In genomic region chr15:74958320-74958907, GRCh38 we compare ENCODE assay signal across 8 cellular contexts. TPM values are rescaled to one million over a fixed set of nuclear protein-coding genes. Genes with fewer than 3 reads are reported as not detected.
DNase-seq lines count a peak whose midpoint lies in the region; ATAC-seq and TF ChIP-seq lines count a peak whose summit lies in the region.

No MANE protein-coding gene starts in this region.

- TF ChIP-seq CTCF in fibroblast of mammary gland (conservative IDR thresholded peaks at IDR 0.05; ENCODE audit: control insufficient read depth, insufficient read depth, low read depth, low read length) (peak; percentile 14), neural crest cell (conservative IDR thresholded peaks at IDR 0.05) (peak; percentile 40)

- intact Hi-C loops in activated T-helper 2 cell treated with anti-CD3 and anti-CD28 coated beads, Interferon-gamma antibody, Interleukin-2, Interleukin-4, amounts not matched to agents 10 μg/mL and 5 μg/mL and 100 μg/mL, durations not matched to agents 14 hours and 24 hours and 36 hours (cut with micrococcal nuclease), result loop anchor here (5.0 kb wide), 2 partner anchors 64 to 171 kb away; partner anchors contain the start of gene PPCDC

- H3K27me3 Mint-ChIP-seq in neural crest cell (ENCODE audit: low read depth), result peaks cover 90% of the 10 kb centered on the region
- H3K27me3 Mint-ChIP-seq in activated T-helper 2 cell treated with anti-CD3 and anti-CD28 coated beads, Interferon-gamma antibody, Interleukin-2, Interleukin-4, amounts not matched to agents 10 μg/mL and 5 μg/mL and 100 μg/mL, durations not matched to agents 14 hours and 24 hours and 36 hours (ENCODE audit: low read depth), result peaks cover 39% of the 10 kb centered on the region

- H3K27ac Mint-ChIP-seq in neural crest cell (ENCODE audit: unreplicated experiment), result no peak overlapping the region
- no peak overlapping the region for H3K27ac Mint-ChIP-seq in activated T-helper 2 cell treated with anti-CD3 and anti-CD28 coated beads, Interferon-gamma antibody, Interleukin-2, Interleukin-4, amounts not matched to agents 10 μg/mL and 5 μg/mL and 100 μg/mL, durations not matched to agents 14 hours and 24 hours and 36 hours

- peak overlapping the region; percentile 75 for H3K4me3 Mint-ChIP-seq in neural crest cell
- no peak overlapping the region for H3K4me3 Mint-ChIP-seq in activated T-helper 2 cell treated with anti-CD3 and anti-CD28 coated beads, Interferon-gamma antibody, Interleukin-2, Interleukin-4, amounts not matched to agents 10 μg/mL and 5 μg/mL and 100 μg/mL, durations not matched to agents 14 hours and 24 hours and 36 hours (ENCODE audit: low read depth)

- ATAC-seq in HG03457 (IDR thresholded peaks at IDR 0.05; ENCODE audit: unreplicated experiment), result no peak

- peak overlapping the region; percentile 53 for H3K4me3 ChIP-seq in fibroblast of mammary gland (ENCODE audit: control insufficient read depth, low read depth, low read length)

- H3K4me1 Mint-ChIP-seq in neural crest cell, result peaks cover 25% of the 10 kb centered on the region
- peaks cover 29% of the 10 kb centered on the region for H3K4me1 Mint-ChIP-seq in activated T-helper 2 cell treated with anti-CD3 and anti-CD28 coated beads, Interferon-gamma antibody, Interleukin-2, Interleukin-4, amounts not matched to agents 10 μg/mL and 5 μg/mL and 100 μg/mL, durations not matched to agents 14 hours and 24 hours and 36 hours (ENCODE audit: low read depth)

- H3K9me3 Mint-ChIP-seq in neural crest cell, result no peaks in the 10 kb centered on the region
- H3K9me3 Mint-ChIP-seq in activated T-helper 2 cell treated with anti-CD3 and anti-CD28 coated beads, Interferon-gamma antibody, Interleukin-2, Interleukin-4, amounts not matched to agents 10 μg/mL and 5 μg/mL and 100 μg/mL, durations not matched to agents 14 hours and 24 hours and 36 hours, result no peaks in the 10 kb centered on the region

- DNase-seq in ELF-1 (ENCODE audit: low read depth, low spot score), result peak; percentile 91
- DNase-seq in NCI-H82 treated with DMSO at 0.1 percent for 48 hours (lab: John Stamatoyannopoulos, UW; ENCODE audit: unreplicated experiment), result peak; percentile 16
- peak; percentile 33 for DNase-seq in fibroblast of mammary gland (ENCODE audit: low read depth)
- peak; percentile 23 for DNase-seq in neural crest cell (ENCODE audit: low read depth, low spot score)
- DNase-seq in NCI-H1092 (lab: John Stamatoyannopoulos, UW), result no peak
- DNase-seq in SW 1271 (lab: John Stamatoyannopoulos, UW), result no peak
- no peak for DNase-seq in activated T-helper 2 cell treated with anti-CD3 and anti-CD28 coated beads, Interferon-gamma antibody, Interleukin-2, Interleukin-4, amounts not matched to agents 10 μg/mL and 5 μg/mL and 100 μg/mL, durations not matched to agents 14 hours and 24 hours and 36 hours (ENCODE audit: low spot score)

- no peaks in the 10 kb centered on the region for H3K36me3 Mint-ChIP-seq in neural crest cell (ENCODE audit: low read depth)
- H3K36me3 Mint-ChIP-seq in activated T-helper 2 cell treated with anti-CD3 and anti-CD28 coated beads, Interferon-gamma antibody, Interleukin-2, Interleukin-4, amounts not matched to agents 10 μg/mL and 5 μg/mL and 100 μg/mL, durations not matched to agents 14 hours and 24 hours and 36 hours (ENCODE audit: low read depth), result peaks cover 4% of the 10 kb centered on the region

RNA-seq across cellular contexts. Expression of gene RPP25, which starts 1.8 kb away (rescaled TPM):
- total RNA-seq in neural crest cell, result 6.2 and 6.3 TPM in 2 replicates
- 13.1 and 14.2 TPM in 2 replicates for total RNA-seq in activated T-helper 2 cell treated with anti-CD3 and anti-CD28 coated beads, Interferon-gamma antibody, Interleukin-2, Interleukin-4, amounts not matched to agents 10 μg/mL and 5 μg/mL and 100 μg/mL, durations not matched to agents 14 hours and 24 hours and 36 hours

RNA-seq across cellular contexts. Expression of gene COX5A, which starts 20.5 kb away (rescaled TPM):
- total RNA-seq in neural crest cell, result 239 and 246 TPM in 2 replicates
- 311 and 333 TPM in 2 replicates for total RNA-seq in activated T-helper 2 cell treated with anti-CD3 and anti-CD28 coated beads, Interferon-gamma antibody, Interleukin-2, Interleukin-4, amounts not matched to agents 10 μg/mL and 5 μg/mL and 100 μg/mL, durations not matched to agents 14 hours and 24 hours and 36 hours

RNA-seq across cellular contexts. Expression of gene SCAMP5, which starts 36.9 kb away (rescaled TPM):
- total RNA-seq in neural crest cell, result 38.8 and 39.4 TPM in 2 replicates
- 0.89 and 0.99 TPM in 2 replicates for total RNA-seq in activated T-helper 2 cell treated with anti-CD3 and anti-CD28 coated beads, Interferon-gamma antibody, Interleukin-2, Interleukin-4, amounts not matched to agents 10 μg/mL and 5 μg/mL and 100 μg/mL, durations not matched to agents 14 hours and 24 hours and 36 hours

RNA-seq across cellular contexts. Expression of gene FAM219B, which starts 51.8 kb away (rescaled TPM):
- 128 and 138 TPM in 2 replicates for total RNA-seq in neural crest cell
- 82.1 and 95.2 TPM in 2 replicates for total RNA-seq in activated T-helper 2 cell treated with anti-CD3 and anti-CD28 coated beads, Interferon-gamma antibody, Interleukin-2, Interleukin-4, amounts not matched to agents 10 μg/mL and 5 μg/mL and 100 μg/mL, durations not matched to agents 14 hours and 24 hours and 36 hours

Comparison
In these comparisons a context has a peak if more than half of its experiments do, and no peak if none do; other contexts are left out.
1. DNase-seq: peak in ELF-1 (single experiment), NCI-H82 treated with DMSO at 0.1 percent for 48 hours (single experiment), fibroblast of mammary gland (single experiment) and neural crest cell (single experiment); none in NCI-H1092 (single experiment), SW 1271 (0 of 2) and activated T-helper 2 cell treated with anti-CD3 and anti-CD28 coated beads, Interferon-gamma antibody, Interleukin-2, Interleukin-4, amounts not matched to agents 10 μg/mL and 5 μg/mL and 100 μg/mL, durations not matched to agents 14 hours and 24 hours and 36 hours (single experiment).
2. RNA of gene SCAMP5, which starts 36.9 kb away (total RNA-seq): 38.8 to 39.4 TPM in neural crest cell; 0.89 to 0.99 TPM in activated T-helper 2 cell treated with anti-CD3 and anti-CD28 coated beads, Interferon-gamma antibody, Interleukin-2, Interleukin-4, amounts not matched to agents 10 μg/mL and 5 μg/mL and 100 μg/mL, durations not matched to agents 14 hours and 24 hours and 36 hours; every median in the first group is over 10 times any median in the second.